ENCODE assay signal across 1 cellular context in the genomic region with DNA sequence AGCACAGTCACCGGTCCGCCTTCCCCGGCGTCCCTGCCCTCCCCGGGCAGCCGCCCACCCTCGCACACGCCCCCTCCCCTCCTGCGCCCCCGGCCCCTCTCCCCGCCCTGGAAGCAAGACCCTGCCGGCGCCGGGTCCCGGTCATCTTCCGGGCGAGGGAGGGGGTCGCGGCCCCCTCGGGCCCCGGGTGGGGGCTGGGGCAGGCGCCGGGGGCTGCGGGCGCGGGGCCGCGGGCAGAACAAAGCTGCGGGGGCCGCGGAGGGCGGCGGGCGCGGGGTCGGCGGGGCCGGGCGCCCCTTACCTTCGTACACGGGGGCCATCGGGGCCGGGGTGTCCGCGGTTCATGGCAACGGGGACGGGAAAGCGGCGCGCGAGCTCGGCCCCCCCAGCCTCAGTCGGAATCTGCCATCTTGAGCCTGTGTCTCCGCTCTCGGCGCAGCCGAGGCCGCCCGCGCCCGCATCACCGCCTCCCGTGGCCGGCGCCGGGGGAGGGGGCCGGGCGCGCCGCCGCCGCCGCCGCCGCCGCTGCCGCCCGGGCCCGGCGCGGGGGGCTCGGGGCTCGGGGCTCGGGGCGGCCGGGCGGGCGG.
TF ChIP-seq lines count a peak whose summit lies in the region.

No MANE protein-coding gene starts in this region.

TF ChIP-seq in A549, 52 proteins besides CTCF, POLR2A, EP300 and RAD21 (continued from another document):
- TF ChIP-seq, protein P1, sequence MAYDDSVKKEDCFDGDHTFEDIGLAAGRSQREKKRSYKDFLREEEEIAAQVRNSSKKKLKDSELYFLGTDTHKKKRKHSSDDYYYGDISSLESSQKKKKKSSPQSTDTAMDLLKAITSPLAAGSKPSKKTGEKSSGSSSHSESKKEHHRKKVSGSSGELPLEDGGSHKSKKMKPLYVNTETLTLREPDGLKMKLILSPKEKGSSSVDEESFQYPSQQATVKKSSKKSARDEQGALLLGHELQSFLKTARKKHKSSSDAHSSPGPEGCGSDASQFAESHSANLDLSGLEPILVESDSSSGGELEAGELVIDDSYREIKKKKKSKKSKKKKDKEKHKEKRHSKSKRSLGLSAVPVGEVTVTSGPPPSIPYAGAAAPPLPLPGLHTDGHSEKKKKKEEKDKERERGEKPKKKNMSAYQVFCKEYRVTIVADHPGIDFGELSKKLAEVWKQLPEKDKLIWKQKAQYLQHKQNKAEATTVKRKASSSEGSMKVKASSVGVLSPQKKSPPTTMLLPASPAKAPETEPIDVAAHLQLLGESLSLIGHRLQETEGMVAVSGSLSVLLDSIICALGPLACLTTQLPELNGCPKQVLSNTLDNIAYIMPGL (CRISPR knock-in tag; IDR thresholded peaks at IDR 0.05; ENCODE audit: borderline replicate concordance): no peak
